2 cellular contexts compared by ENCODE assay signal in genomic region chr9:135644631-135645218, GRCh38.
TF ChIP-seq lines count a peak whose summit lies in the region.

No MANE protein-coding gene starts in this region.

TF ChIP-seq in K562, 482 proteins besides CTCF, POLR2A, EP300 and RAD21:
- TF ChIP-seq SETDB1 (IDR thresholded peaks at IDR 0.05; ENCODE audit: low read length) (no peak), KDM1A (IDR thresholded peaks at IDR 0.05) (no peak), CBX3 (IDR thresholded peaks at IDR 0.05; ENCODE audit: borderline replicate concordance in 1 of 2, low read length in 2 of 2) (peak in 1 of 2 experiments; percentile 77; a peak in 2 of 3 replicates), ZNF165 (CRISPR knock-in tag; IDR thresholded peaks at IDR 0.05; ENCODE audit: borderline replicate concordance) (no peak), TCF3 (CRISPR knock-in tag; IDR thresholded peaks at IDR 0.05) (no peak), ZBTB26 (CRISPR knock-in tag; IDR thresholded peaks at IDR 0.05) (no peak), ZNF79 (CRISPR knock-in tag; IDR thresholded peaks at IDR 0.05; ENCODE audit: low read depth) (no peak), HNRNPLL (IDR thresholded peaks at IDR 0.05; ENCODE audit: low read depth, low read length, poor library complexity, severe bottlenecking) (no peak), ZNF584 (CRISPR knock-in tag; IDR thresholded peaks at IDR 0.05; ENCODE audit: low read depth) (no peak), PTRF (tag; IDR thresholded peaks at IDR 0.05) (no peak), CCAR2 (IDR thresholded peaks at IDR 0.05; ENCODE audit: low read depth, low read length) (no peak), PHF21A (IDR thresholded peaks at IDR 0.05; ENCODE audit: borderline replicate concordance, low read depth) (no peak), ELF1 (tag; IDR thresholded peaks at IDR 0.05) (no peak), ZNF316 (IDR thresholded peaks at IDR 0.05) (no peak), ZNF280A (IDR thresholded peaks at IDR 0.05; ENCODE audit: low read depth, partially characterized antibody) (peak; percentile 67), PTBP1 (IDR thresholded peaks at IDR 0.05; ENCODE audit: low read depth, low read length) (no peak), RCOR1 (IDR thresholded peaks at IDR 0.05; ENCODE audit: borderline replicate concordance in 1 of 2, low read depth in 2 of 2, low read length in 2 of 2) (no peak), CBX5 (IDR thresholded peaks at IDR 0.05; ENCODE audit: borderline replicate concordance, low read depth) (peak; percentile 83; the same call in 1 of the 2 replicates)

TF ChIP-seq in neural cell, 6 proteins besides CTCF, POLR2A, EP300 and RAD21:
- TF ChIP-seq POLR2AphosphoS5 (IDR thresholded peaks at IDR 0.05), result no peak
- peak; percentile 29 for TF ChIP-seq TAF1 (IDR thresholded peaks at IDR 0.05; ENCODE audit: low read depth)
- TF ChIP-seq REST (IDR thresholded peaks at IDR 0.05; ENCODE audit: borderline replicate concordance), result no peak
